ENCODE assay signal across 20 cellular contexts in the genomic region with DNA sequence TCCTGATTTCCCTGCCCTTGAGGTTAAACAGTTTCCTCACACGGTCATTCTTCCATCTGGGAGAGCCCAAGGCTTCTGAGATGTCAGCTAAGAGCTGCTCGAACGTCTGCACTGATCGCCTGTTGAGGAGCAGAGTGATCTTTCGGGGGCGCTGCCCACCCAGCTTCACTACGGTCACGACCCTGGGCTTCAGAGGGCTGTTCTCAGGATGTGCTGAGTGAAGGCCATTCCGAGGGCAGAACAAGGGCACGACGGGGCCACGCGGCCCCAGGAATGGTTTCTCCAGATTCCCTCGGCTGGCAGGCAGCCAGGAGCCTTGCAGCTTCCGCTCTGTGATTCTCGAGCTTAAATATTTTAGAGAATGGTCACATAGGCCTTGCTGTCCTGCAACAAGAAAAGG. TPM values are rescaled to one million over a fixed set of nuclear protein-coding genes. Genes with fewer than 3 reads are reported as not detected.
DNase-seq lines count a peak whose midpoint lies in the region; ATAC-seq and TF ChIP-seq lines count a peak whose summit lies in the region.
"Had no signal": no experiment of that assay in that cellular context is flagged by ENCODE, and none has a peak within 500 bp of the region (broad histone marks: within the 10 kb centered on the region; RNA-seq: fewer than 3 reads in every experiment).

No MANE protein-coding gene starts in this region.

- H3K23ac ChIP-seq in neuronal stem cell (ENCODE audit: low read depth, low read length, poor library complexity) = no peak overlapping the region

- no peak overlapping the region for H4K8ac ChIP-seq in neuronal stem cell (ENCODE audit: low read depth, low read length)

- TF ChIP-seq CTCF in adrenal gland (IDR thresholded peaks at IDR 0.05) (no peak), choroid plexus epithelial cell (conservative IDR thresholded peaks at IDR 0.05; ENCODE audit: low read depth, low read length) (no peak), left ventricle myocardium inferior (IDR thresholded peaks at IDR 0.05; ENCODE audit: borderline replicate concordance) (no peak), Peyer's patch (IDR thresholded peaks at IDR 0.05) (no peak)

- WGBS in adrenal gland, 4 donors = 38 to 49% (median 40%) methylated on average over 8 to 16 of the region's 16 CpGs
- WGBS in neuronal stem cell (ENCODE audit: extremely low coverage in 2 of 2, insufficient read length in 2 of 2, insufficient replicate concordance in 1 of 2), 2 donors = no CpG with 5 or more reads among the region's 16 CpGs

- no peaks in the 10 kb centered on the region for H3K79me1 ChIP-seq in neuronal stem cell (ENCODE audit: low read depth, low read length)

- H2AFZ ChIP-seq in neuronal stem cell (ENCODE audit: low read length) = no peak overlapping the region
- H2AFZ ChIP-seq: GM23248 had no signal

- no peaks in the 10 kb centered on the region for H3K36me3 ChIP-seq in adrenal gland (replicated peaks in 1 of 2)
- H3K36me3 ChIP-seq in left ventricle myocardium inferior = no peaks in the 10 kb centered on the region
- no peaks in the 10 kb centered on the region for H3K36me3 ChIP-seq in neuronal stem cell (replicated peaks in 1 of 2; ENCODE audit: control insufficient read depth in 2 of 2, insufficient read depth in 2 of 2, low read length in 2 of 2)
- H3K36me3 ChIP-seq in Peyer's patch = no peaks in the 10 kb centered on the region
- H3K36me3 ChIP-seq: BLaER1 treated with 17β-estradiol and CSF1 and Interleukin-3, amounts not matched to agents 10 nM and 100 nM; HAP-1; SJCRH30 had no signal

- H3K9me3 ChIP-seq in adrenal gland (replicated peaks in 1 of 3) (no peaks in the 10 kb centered on the region), left ventricle myocardium inferior (replicated peaks) (no peaks in the 10 kb centered on the region), neuronal stem cell (replicated peaks in 1 of 2; ENCODE audit: control insufficient read depth in 2 of 2, insufficient read depth in 1 of 2, low read depth in 1 of 2, low read length in 2 of 2) (no peaks in the 10 kb centered on the region), Peyer's patch (no peaks in the 10 kb centered on the region)
- H3K9me3 ChIP-seq: BLaER1 treated with 17β-estradiol and CSF1 and Interleukin-3, amounts not matched to agents 10 nM and 100 nM; HAP-1; SJCRH30 had no signal

- H4K91ac ChIP-seq in neuronal stem cell (ENCODE audit: low read depth, low read length, poor library complexity) = no peak overlapping the region

- no peaks in the 10 kb centered on the region for H3K36me3 Mint-ChIP-seq in T-helper 2 cell treated with Interferon-gamma antibody and Interleukin-4, amounts not matched to agents 5 μg/mL and 100 μg/mL, for 36 hours (ENCODE audit: low read depth)
- H3K36me3 Mint-ChIP-seq: CD8-positive, alpha-beta T cell had no signal

- no peak overlapping the region for H3K27ac ChIP-seq in adrenal gland
- H3K27ac ChIP-seq in left ventricle myocardium inferior (replicated peaks) = peak overlapping the region; percentile 60
- H3K27ac ChIP-seq in neuronal stem cell (replicated peaks; ENCODE audit: low read length) = no peak overlapping the region
- H3K27ac ChIP-seq in Peyer's patch = no peak overlapping the region
- H3K27ac ChIP-seq: BLaER1 treated with 17β-estradiol and CSF1 and Interleukin-3, amounts not matched to agents 10 nM and 100 nM; GM23248; KMS-11; RWPE1; SJCRH30 had no signal

- no peak overlapping the region for H2BK15ac ChIP-seq in neuronal stem cell (ENCODE audit: low read length)

- H3K27me3 ChIP-seq in adrenal gland = no peaks in the 10 kb centered on the region
- H3K27me3 ChIP-seq in left ventricle myocardium inferior (ENCODE audit: low read depth) = no peaks in the 10 kb centered on the region
- no peaks in the 10 kb centered on the region for H3K27me3 ChIP-seq in neuronal stem cell (ENCODE audit: control insufficient read depth in 3 of 3, insufficient read depth in 3 of 3, low read depth in 1 of 3, low read length in 3 of 3)
- no peaks in the 10 kb centered on the region for H3K27me3 ChIP-seq in Peyer's patch
- H3K27me3 ChIP-seq: BLaER1 treated with 17β-estradiol and CSF1 and Interleukin-3, amounts not matched to agents 10 nM and 100 nM; SJCRH30 had no signal

- no peak overlapping the region for H3K27ac Mint-ChIP-seq in T-helper 2 cell treated with Interferon-gamma antibody and Interleukin-4, amounts not matched to agents 5 μg/mL and 100 μg/mL, for 36 hours
- H3K27ac Mint-ChIP-seq: CD8-positive, alpha-beta T cell had no signal

- no peaks in the 10 kb centered on the region for H3K4me1 ChIP-seq in adrenal gland (replicated peaks in 1 of 2)
- peaks cover 18% of the 10 kb centered on the region for H3K4me1 ChIP-seq in left ventricle myocardium inferior
- H3K4me1 ChIP-seq in neuronal stem cell (ENCODE audit: control insufficient read depth in 2 of 2, insufficient read depth in 1 of 2, low read depth in 1 of 2, low read length in 2 of 2) = no peaks in the 10 kb centered on the region
- no peaks in the 10 kb centered on the region for H3K4me1 ChIP-seq in Peyer's patch
- H3K4me1 ChIP-seq: HAP-1, SJCRH30 had no signal

- no peak overlapping the region for H3K4me3 ChIP-seq in adrenal gland
- H3K4me3 ChIP-seq in choroid plexus epithelial cell (ENCODE audit: low read depth, low read length) = no peak overlapping the region
- no peak overlapping the region for H3K4me3 ChIP-seq in left ventricle myocardium inferior
- no peak overlapping the region for H3K4me3 ChIP-seq in neuronal stem cell (ENCODE audit: low read length in 2 of 2)
- H3K4me3 ChIP-seq in Peyer's patch = no peak overlapping the region
- H3K4me3 ChIP-seq: BLaER1 treated with 17β-estradiol and CSF1 and Interleukin-3, amounts not matched to agents 10 nM and 100 nM; GM23248; HAP-1; SJCRH30 had no signal

- H3K9me3 Mint-ChIP-seq in T-helper 2 cell treated with Interferon-gamma antibody and Interleukin-4, amounts not matched to agents 5 μg/mL and 100 μg/mL, for 36 hours = no peaks in the 10 kb centered on the region
- H3K9me3 Mint-ChIP-seq: CD8-positive, alpha-beta T cell had no signal

- H2AK5ac ChIP-seq in neuronal stem cell (ENCODE audit: low read depth, low read length) = no peak overlapping the region

- H3K14ac ChIP-seq in neuronal stem cell (ENCODE audit: low read length) = no peak overlapping the region

- H3K4me3 Mint-ChIP-seq in T-helper 2 cell treated with Interferon-gamma antibody and Interleukin-4, amounts not matched to agents 5 μg/mL and 100 μg/mL, for 36 hours = no peak overlapping the region
- H3K4me3 Mint-ChIP-seq: CD8-positive, alpha-beta T cell had no signal

- ATAC-seq in HG02588 (IDR thresholded peaks at IDR 0.05; ENCODE audit: unreplicated experiment) = no peak
- ATAC-seq: CD8-positive, alpha-beta T cell had no signal

- no peak overlapping the region for H2BK5ac ChIP-seq in neuronal stem cell (ENCODE audit: low read length)

- H3K9ac ChIP-seq in neuronal stem cell (ENCODE audit: low read depth, low read length, poor library complexity) = no peak overlapping the region
- H3K9ac ChIP-seq: BLaER1 treated with 17β-estradiol and CSF1 and Interleukin-3, amounts not matched to agents 10 nM and 100 nM; GM23248; KMS-11 had no signal

- DNase-seq in adrenal gland (peak in 5 of 7 donors; percentile 34 to 60 (median 47)), choroid plexus epithelial cell (ENCODE audit: low read depth) (peak; percentile 35), left ventricle myocardium inferior (peak; percentile 82), neuronal stem cell (ENCODE audit: low spot score) (no peak), Peyer's patch (no peak)
- no peak for DNase-seq in T-helper 2 cell treated with Interferon-gamma antibody and Interleukin-4, amounts not matched to agents 5 μg/mL and 100 μg/mL, for 36 hours (ENCODE audit: low spot score)
- DNase-seq: Calu3; CD8-positive, alpha-beta T cell; GF-D8; GM23248; MV-4-11; NCI-H187 treated with DMSO at 0.1 percent for 48 hours; NCI-H226; NCI-H524; SJCRH30 had no signal

- H3K4me2 ChIP-seq in neuronal stem cell (ENCODE audit: insufficient read depth, low read length, poor library complexity, severe bottlenecking) = no peak overlapping the region
- H3K4me2 ChIP-seq: BLaER1 treated with 17β-estradiol and CSF1 and Interleukin-3, amounts not matched to agents 10 nM and 100 nM; KMS-11 had no signal

- H3K18ac ChIP-seq in neuronal stem cell (ENCODE audit: low read length) = peak overlapping the region; percentile 24

- H3K4me1 Mint-ChIP-seq in T-helper 2 cell treated with Interferon-gamma antibody and Interleukin-4, amounts not matched to agents 5 μg/mL and 100 μg/mL, for 36 hours (ENCODE audit: low read depth) = peaks cover 2% of the 10 kb centered on the region

- no peak overlapping the region for H2BK12ac ChIP-seq in neuronal stem cell (ENCODE audit: low read length)

- H3K4ac ChIP-seq in neuronal stem cell (ENCODE audit: low read length) = no peak overlapping the region

- no peak overlapping the region for H2BK120ac ChIP-seq in neuronal stem cell (ENCODE audit: low read depth, low read length)

- peaks cover 17% of the 10 kb centered on the region for H3K27me3 Mint-ChIP-seq in T-helper 2 cell treated with Interferon-gamma antibody and Interleukin-4, amounts not matched to agents 5 μg/mL and 100 μg/mL, for 36 hours (ENCODE audit: low read depth)

- no peak for TF ChIP-seq POLR2A in adrenal gland (IDR thresholded peaks at IDR 0.05)
- TF ChIP-seq POLR2A in Peyer's patch (IDR thresholded peaks at IDR 0.05) = no peak

- intact Hi-C loops in adrenal gland (cut with DNase I) (loop anchor here in 1 of 2 donors (5.0 to 10.0 kb wide), 2 partner anchors 129 to 216 kb away; no protein-coding TSS in a partner anchor), left ventricle myocardium inferior (cut with micrococcal nuclease) (no loop called here)

RNA-seq across cellular contexts. Expression of gene DCLK3, which starts 25.7 kb away (rescaled TPM):
- total RNA-seq in adrenal gland (under 1 TPM in 2 of 8 donors, not detected in 6; under 0.01 to 0.28 TPM), left ventricle myocardium inferior (0.16 TPM), Peyer's patch (not detected)
- under 1 TPM; 0.05 to 0.16 (median 0.13) TPM for polyA plus RNA-seq in adrenal gland
- 0.25 TPM for polyA plus RNA-seq in neuronal stem cell (2013, experiment 1 of 2)
- polyA plus RNA-seq in neuronal stem cell (2013, experiment 2 of 2) = 0.25 TPM
- total RNA-seq: Calu3; CD8-positive, alpha-beta T cell; SJCRH30 had no signal
- polyA plus RNA-seq: GM23248 had no signal

Comparison
In these comparisons a context has a peak if more than half of its experiments do, and no peak if none do; other contexts are left out.
1. DNase-seq: peak in adrenal gland (5 of 7), choroid plexus epithelial cell (single experiment) and left ventricle myocardium inferior (single experiment); none in neuronal stem cell (single experiment), T-helper 2 cell treated with Interferon-gamma antibody and Interleukin-4, amounts not matched to agents 5 μg/mL and 100 μg/mL, for 36 hours (single experiment) and Peyer's patch (0 of 3).